In the genomic region with DNA sequence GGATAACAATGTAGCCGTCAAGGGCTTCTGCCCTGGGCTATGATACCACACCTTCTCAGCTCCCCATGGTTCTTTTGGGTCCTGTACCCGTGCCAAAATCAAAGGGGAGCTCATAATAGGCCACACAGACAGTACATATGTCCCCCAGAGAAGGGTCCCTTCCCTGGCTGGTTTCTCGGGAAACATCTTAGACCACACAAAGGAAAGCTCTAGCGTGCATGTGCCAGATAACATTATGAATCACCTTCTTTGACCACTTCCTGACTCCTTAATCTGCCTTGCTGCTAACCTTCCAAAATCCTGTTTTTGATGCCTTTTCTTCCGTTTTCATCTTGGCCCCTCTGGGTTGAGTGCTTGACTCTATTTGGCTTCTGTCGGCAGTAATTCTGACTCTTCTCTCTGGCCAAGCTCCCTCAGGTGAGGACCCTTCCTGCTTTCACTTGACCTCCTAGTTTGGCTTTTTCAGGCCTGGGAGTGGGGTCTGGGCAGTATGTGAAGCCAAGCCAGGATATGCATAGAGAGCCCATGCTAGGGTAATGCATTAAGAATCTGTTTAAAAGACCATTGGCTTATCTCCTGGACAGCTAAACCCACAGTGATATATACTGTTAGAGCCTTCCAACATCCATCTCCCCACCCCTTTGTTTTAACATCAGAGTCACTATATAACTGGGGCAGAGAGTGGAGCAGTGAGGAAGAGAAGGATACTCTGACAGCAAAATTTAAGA, we compare ENCODE assay signal across 2 cellular contexts.
TF ChIP-seq lines count a peak whose summit lies in the region.

No MANE protein-coding gene starts in this region.

TF ChIP-seq in SK-N-SH, 30 proteins besides CTCF, POLR2A, EP300 and RAD21:
- TF ChIP-seq, protein P1, sequence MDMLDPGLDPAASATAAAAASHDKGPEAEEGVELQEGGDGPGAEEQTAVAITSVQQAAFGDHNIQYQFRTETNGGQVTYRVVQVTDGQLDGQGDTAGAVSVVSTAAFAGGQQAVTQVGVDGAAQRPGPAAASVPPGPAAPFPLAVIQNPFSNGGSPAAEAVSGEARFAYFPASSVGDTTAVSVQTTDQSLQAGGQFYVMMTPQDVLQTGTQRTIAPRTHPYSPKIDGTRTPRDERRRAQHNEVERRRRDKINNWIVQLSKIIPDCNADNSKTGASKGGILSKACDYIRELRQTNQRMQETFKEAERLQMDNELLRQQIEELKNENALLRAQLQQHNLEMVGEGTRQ (IDR thresholded peaks at IDR 0.05; ENCODE audit: borderline replicate concordance, low read depth, low read length): no peak
- TF ChIP-seq EZH2phosphoT487 (IDR thresholded peaks at IDR 0.05; ENCODE audit: borderline replicate concordance, low read depth): no peak
- no peak for TF ChIP-seq MEF2A (IDR thresholded peaks at IDR 0.05; ENCODE audit: borderline replicate concordance, low read depth)
- TF ChIP-seq, protein P2, sequence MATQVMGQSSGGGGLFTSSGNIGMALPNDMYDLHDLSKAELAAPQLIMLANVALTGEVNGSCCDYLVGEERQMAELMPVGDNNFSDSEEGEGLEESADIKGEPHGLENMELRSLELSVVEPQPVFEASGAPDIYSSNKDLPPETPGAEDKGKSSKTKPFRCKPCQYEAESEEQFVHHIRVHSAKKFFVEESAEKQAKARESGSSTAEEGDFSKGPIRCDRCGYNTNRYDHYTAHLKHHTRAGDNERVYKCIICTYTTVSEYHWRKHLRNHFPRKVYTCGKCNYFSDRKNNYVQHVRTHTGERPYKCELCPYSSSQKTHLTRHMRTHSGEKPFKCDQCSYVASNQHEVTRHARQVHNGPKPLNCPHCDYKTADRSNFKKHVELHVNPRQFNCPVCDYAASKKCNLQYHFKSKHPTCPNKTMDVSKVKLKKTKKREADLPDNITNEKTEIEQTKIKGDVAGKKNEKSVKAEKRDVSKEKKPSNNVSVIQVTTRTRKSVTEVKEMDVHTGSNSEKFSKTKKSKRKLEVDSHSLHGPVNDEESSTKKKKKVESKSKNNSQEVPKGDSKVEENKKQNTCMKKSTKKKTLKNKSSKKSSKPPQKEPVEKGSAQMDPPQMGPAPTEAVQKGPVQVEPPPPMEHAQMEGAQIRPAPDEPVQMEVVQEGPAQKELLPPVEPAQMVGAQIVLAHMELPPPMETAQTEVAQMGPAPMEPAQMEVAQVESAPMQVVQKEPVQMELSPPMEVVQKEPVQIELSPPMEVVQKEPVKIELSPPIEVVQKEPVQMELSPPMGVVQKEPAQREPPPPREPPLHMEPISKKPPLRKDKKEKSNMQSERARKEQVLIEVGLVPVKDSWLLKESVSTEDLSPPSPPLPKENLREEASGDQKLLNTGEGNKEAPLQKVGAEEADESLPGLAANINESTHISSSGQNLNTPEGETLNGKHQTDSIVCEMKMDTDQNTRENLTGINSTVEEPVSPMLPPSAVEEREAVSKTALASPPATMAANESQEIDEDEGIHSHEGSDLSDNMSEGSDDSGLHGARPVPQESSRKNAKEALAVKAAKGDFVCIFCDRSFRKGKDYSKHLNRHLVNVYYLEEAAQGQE (IDR thresholded peaks at IDR 0.05; ENCODE audit: low read depth, low read length): no peak
- TF ChIP-seq, protein P3, sequence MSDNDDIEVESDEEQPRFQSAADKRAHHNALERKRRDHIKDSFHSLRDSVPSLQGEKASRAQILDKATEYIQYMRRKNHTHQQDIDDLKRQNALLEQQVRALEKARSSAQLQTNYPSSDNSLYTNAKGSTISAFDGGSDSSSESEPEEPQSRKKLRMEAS (IDR thresholded peaks at IDR 0.05; ENCODE audit: low read depth): no peak
- no peak for TF ChIP-seq SIN3A (IDR thresholded peaks at IDR 0.05; ENCODE audit: borderline replicate concordance, low read depth, low read length)
TF ChIP-seq in SK-N-SH: peak in this region for 0.

TF ChIP-seq in SK-N-SH treated with all-trans-retinoic acid at 6 μM for 48 hours, 23 proteins besides CTCF, POLR2A, EP300 and RAD21 (continued from another document):
- TF ChIP-seq, protein P4, sequence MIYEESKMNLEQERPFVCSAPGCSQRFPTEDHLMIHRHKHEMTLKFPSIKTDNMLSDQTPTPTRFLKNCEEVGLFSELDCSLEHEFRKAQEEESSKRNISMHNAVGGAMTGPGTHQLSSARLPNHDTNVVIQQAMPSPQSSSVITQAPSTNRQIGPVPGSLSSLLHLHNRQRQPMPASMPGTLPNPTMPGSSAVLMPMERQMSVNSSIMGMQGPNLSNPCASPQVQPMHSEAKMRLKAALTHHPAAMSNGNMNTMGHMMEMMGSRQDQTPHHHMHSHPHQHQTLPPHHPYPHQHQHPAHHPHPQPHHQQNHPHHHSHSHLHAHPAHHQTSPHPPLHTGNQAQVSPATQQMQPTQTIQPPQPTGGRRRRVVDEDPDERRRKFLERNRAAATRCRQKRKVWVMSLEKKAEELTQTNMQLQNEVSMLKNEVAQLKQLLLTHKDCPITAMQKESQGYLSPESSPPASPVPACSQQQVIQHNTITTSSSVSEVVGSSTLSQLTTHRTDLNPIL (CRISPR knock-in tag; IDR thresholded peaks at IDR 0.05; ENCODE audit: low read depth): no peak
- TF ChIP-seq, protein P5, sequence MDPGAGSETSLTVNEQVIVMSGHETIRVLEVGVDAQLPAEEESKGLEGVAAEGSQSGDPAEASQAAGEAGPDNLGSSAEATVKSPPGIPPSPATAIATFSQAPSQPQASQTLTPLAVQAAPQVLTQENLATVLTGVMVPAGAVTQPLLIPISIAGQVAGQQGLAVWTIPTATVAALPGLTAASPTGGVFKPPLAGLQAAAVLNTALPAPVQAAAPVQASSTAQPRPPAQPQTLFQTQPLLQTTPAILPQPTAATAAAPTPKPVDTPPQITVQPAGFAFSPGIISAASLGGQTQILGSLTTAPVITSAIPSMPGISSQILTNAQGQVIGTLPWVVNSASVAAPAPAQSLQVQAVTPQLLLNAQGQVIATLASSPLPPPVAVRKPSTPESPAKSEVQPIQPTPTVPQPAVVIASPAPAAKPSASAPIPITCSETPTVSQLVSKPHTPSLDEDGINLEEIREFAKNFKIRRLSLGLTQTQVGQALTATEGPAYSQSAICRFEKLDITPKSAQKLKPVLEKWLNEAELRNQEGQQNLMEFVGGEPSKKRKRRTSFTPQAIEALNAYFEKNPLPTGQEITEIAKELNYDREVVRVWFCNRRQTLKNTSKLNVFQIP (CRISPR knock-in tag; IDR thresholded peaks at IDR 0.05; ENCODE audit: borderline replicate concordance, low read depth): no peak
- TF ChIP-seq ISL1 (CRISPR knock-in tag; IDR thresholded peaks at IDR 0.05): no peak
- TF ChIP-seq ZNF8 (CRISPR knock-in tag; IDR thresholded peaks at IDR 0.05): no peak
- TF ChIP-seq ZC3H10 (CRISPR knock-in tag; IDR thresholded peaks at IDR 0.05): no peak
